ENCODE assay signal across 17 cellular contexts in the genomic region with DNA sequence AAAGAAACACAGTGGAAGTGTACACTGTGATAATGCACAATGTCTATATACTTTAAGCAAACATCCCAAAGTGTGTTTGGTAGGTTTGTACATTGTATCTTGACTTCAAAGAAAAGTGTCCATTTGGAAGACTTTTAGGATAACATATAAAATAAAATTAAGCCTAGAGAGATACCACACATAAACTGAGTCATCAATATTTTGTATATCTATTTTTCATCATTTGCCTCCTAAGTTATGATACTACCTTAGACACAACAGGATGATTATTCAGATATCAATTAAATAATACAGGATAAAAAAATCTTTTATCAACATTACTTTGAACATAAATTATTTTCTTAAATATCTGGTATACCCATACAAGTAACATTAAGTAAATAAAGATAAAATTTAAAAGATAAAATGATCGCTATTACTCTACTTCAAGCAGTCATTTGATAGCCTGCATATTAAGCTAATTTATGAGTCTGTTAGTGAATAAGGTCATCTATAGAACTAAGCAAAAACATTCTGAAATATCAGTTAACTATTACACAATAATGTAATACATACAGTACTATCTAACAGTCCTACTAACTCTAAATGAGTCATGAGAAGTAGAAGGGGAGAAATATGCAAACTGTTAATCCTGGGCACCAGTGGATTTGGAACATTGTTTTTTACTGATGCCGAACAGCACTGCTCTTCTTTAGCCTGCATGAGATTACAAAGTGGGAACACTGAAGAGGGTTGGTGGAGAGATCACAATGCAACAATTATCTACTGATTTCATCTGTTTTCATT.
DNase-seq lines count a peak whose midpoint lies in the region; ATAC-seq, FAIRE-seq and TF ChIP-seq lines count a peak whose summit lies in the region.
"Had no signal": no experiment of that assay in that cellular context is flagged by ENCODE, and none has a peak within 500 bp of the region (broad histone marks: within the 10 kb centered on the region; RNA-seq: fewer than 3 reads in every experiment).

No MANE protein-coding gene starts in this region.

- CTCF ChIA-PET in A549 (lab: Yijun Ruan, JAX): no interaction called here

- peaks cover 9% of the 10 kb centered on the region for H3K4me1 ChIP-seq in A549
- H3K4me1 ChIP-seq: esophagus muscularis mucosa had no signal

- TF ChIP-seq EP300 in A549 (IDR thresholded peaks at IDR 0.05): no peak

- TF ChIP-seq CTCF in A549 (IDR thresholded peaks at IDR 0.05): no peak
- TF ChIP-seq CTCF in fibroblast of the aortic adventitia (IDR thresholded peaks at IDR 0.05; ENCODE audit: insufficient read depth, low read length): no peak

- H3K9me3 ChIP-seq in A549: no peaks in the 10 kb centered on the region
- H3K9me3 ChIP-seq: esophagus muscularis mucosa had no signal

- no peak overlapping the region; a peak in 1 of 6 replicates for H3K27ac ChIP-seq in A549
- H3K27ac ChIP-seq: esophagus muscularis mucosa, PC-9 had no signal

- H3K4me3 ChIP-seq in A549: no peak overlapping the region
- no peak overlapping the region for H3K4me3 ChIP-seq in fibroblast of the aortic adventitia (ENCODE audit: low read depth, low read length)
- H3K4me3 ChIP-seq: esophagus muscularis mucosa, lung, PC-9 had no signal

- FAIRE-seq in A549 (lab: Jason Lieb, UNC): no peak
- FAIRE-seq: D721Med had no signal

- ATAC-seq in A549 (no peak), HG03442 (IDR thresholded peaks at IDR 0.05; ENCODE audit: unreplicated experiment) (no peak), HG02678 (IDR thresholded peaks at IDR 0.05; ENCODE audit: unreplicated experiment) (no peak), GM19455 (IDR thresholded peaks at IDR 0.05; ENCODE audit: unreplicated experiment) (no peak)
- ATAC-seq: HCT116; natural killer cell treated with Interleukin-12 subunit alpha and Interleukin-12 subunit beta and Interleukin-15 and Interleukin-18, amount 100 ng/mL, for 72 hours had no signal

- WGBS in A549 (ENCODE audit: missing lambda C conversion rate): 92% methylated on average over 2 of the region's 2 CpGs

- POLR2A ChIA-PET in A549 (lab: Yijun Ruan, JAX): no interaction called here

- TF ChIP-seq RAD21 in A549 (conservative IDR thresholded peaks at IDR 0.05 in 1 of 2, IDR thresholded peaks at IDR 0.05 in 1 of 2): no peak

- TF ChIP-seq POLR2A in A549 (IDR thresholded peaks at IDR 0.05; ENCODE audit: low read length): no peak

- DNase-seq in A549 (ENCODE audit: low read depth in 1 of 2, low spot score in 1 of 2): no peak
- DNase-seq in GM03348 (ENCODE audit: low spot score): peak; percentile 22
- peak; percentile 83 for DNase-seq in amniotic epithelial cell (ENCODE audit: low read depth)
- peak; percentile 59 for DNase-seq in fibroblast of the aortic adventitia (ENCODE audit: low read depth)
- DNase-seq in H4 (ENCODE audit: low spot score): no peak
- DNase-seq: activated CD4-positive, alpha-beta memory T cell treated with anti-CD3 and anti-CD28 coated beads, Interleukin-2, amount 10 ng/mL, durations not matched to agents 7 days and 5 days; NCI-H1436 treated with DMSO at 0.1 percent for 48 hours; NCI-H446 treated with DMSO at 0.1 percent for 48 hours; PC-9 had no signal

- H3K4me2 ChIP-seq in A549: no peak overlapping the region
- H3K4me2 ChIP-seq: PC-9 had no signal

TF ChIP-seq in A549, 52 proteins besides CTCF, POLR2A, EP300 and RAD21:
- TF ChIP-seq ZSCAN20 (CRISPR knock-in tag; IDR thresholded peaks at IDR 0.05): no peak
- TF ChIP-seq RNF2 (IDR thresholded peaks at IDR 0.05; ENCODE audit: borderline replicate concordance, low read depth): no peak
- TF ChIP-seq MAFK (IDR thresholded peaks at IDR 0.05; ENCODE audit: partially characterized antibody): peak; percentile 4
- TF ChIP-seq POLR2AphosphoS2 (conservative IDR thresholded peaks at IDR 0.05; ENCODE audit: low read length): no peak
- TF ChIP-seq MAZ (IDR thresholded peaks at IDR 0.05; ENCODE audit: borderline replicate concordance, low read depth, low read length): no peak
- no peak for TF ChIP-seq ZFP36 (IDR thresholded peaks at IDR 0.05; ENCODE audit: borderline replicate concordance, partially characterized antibody)
- TF ChIP-seq CHD2 (IDR thresholded peaks at IDR 0.05; ENCODE audit: low read length, partially characterized antibody): no peak

Comparison
In these comparisons a context has a peak if more than half of its experiments do, and no peak if none do; other contexts are left out.
1. DNase-seq: peak in GM03348 (single experiment), amniotic epithelial cell (single experiment) and fibroblast of the aortic adventitia (single experiment); none in A549 (0 of 2) and H4 (single experiment).